10 cellular contexts compared by ENCODE assay signal in the genomic region with DNA sequence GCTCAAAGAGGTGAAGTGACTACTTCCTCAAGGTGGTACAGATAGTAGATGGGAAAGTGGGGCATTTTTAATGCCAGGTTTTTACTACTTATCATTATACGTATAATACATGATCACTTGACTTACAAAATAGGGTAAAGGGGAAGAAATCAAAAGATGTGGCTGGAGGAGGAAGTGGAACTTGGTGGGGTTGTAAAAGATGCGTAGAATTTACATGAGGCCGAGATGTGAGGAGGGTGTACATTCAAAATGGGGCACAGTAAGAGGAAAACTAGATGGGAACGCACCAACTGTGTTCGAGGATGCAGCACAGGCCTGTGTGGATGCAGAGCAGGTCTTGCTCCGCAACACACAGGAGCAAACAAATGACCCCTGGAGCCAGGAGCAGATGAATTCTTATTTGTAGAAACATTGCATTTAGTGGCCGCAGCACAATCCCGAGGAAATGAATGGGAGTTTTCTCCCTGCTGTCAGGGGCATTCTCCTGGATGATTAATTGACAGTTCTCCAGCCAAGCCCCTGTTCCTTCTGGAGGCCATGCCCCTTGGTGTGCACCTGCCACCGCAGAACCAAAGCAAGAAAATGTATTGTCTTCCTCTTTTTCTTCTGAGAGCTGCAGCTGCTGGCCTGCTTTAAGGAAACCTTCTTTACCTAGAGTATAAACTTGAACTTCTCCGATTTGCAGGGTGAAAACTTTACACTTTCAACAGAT.
DNase-seq lines count a peak whose midpoint lies in the region; ATAC-seq lines count a peak whose summit lies in the region.
"Had no signal": no experiment of that assay in that cellular context is flagged by ENCODE, and none has a peak within 500 bp of the region (broad histone marks: within the 10 kb centered on the region; RNA-seq: fewer than 3 reads in every experiment).

No MANE protein-coding gene starts in this region.

- H3K4me3 Mint-ChIP-seq in activated naive CD8-positive, alpha-beta T cell treated with anti-CD3 and anti-CD28 coated beads for 36 hours = no peak overlapping the region
- no peak overlapping the region for H3K4me3 Mint-ChIP-seq in activated CD4-positive, alpha-beta T cell treated with anti-CD3 and anti-CD28 coated beads for 36 hours
- H3K4me3 Mint-ChIP-seq: T-helper 2 cell treated with Interferon-gamma antibody and Interleukin-4, amounts not matched to agents 5 μg/mL and 100 μg/mL, for 36 hours had no signal

- H3K27ac Mint-ChIP-seq in activated naive CD8-positive, alpha-beta T cell treated with anti-CD3 and anti-CD28 coated beads for 36 hours = peak overlapping the region; percentile 35
- H3K27ac Mint-ChIP-seq in activated CD4-positive, alpha-beta T cell treated with anti-CD3 and anti-CD28 coated beads for 36 hours = no peak overlapping the region
- H3K27ac Mint-ChIP-seq: T-helper 2 cell treated with Interferon-gamma antibody and Interleukin-4, amounts not matched to agents 5 μg/mL and 100 μg/mL, for 36 hours had no signal

- POLR2A ChIA-PET in activated CD4-positive, alpha-beta T cell treated with anti-CD3 and anti-CD28 coated beads for 36 hours (lab: Charles Lee) = no interaction called here

- intact Hi-C loops in activated CD4-positive, alpha-beta T cell treated with anti-CD3 and anti-CD28 coated beads for 36 hours (cut with DNase I, micrococcal nuclease) = no loop called here

- H3K27me3 Mint-ChIP-seq in activated naive CD8-positive, alpha-beta T cell treated with anti-CD3 and anti-CD28 coated beads for 36 hours = peaks cover 12% of the 10 kb centered on the region
- H3K27me3 Mint-ChIP-seq in activated CD4-positive, alpha-beta T cell treated with anti-CD3 and anti-CD28 coated beads for 36 hours = peaks cover 10% of the 10 kb centered on the region

- peaks cover 5% of the 10 kb centered on the region for H3K9me3 Mint-ChIP-seq in activated naive CD8-positive, alpha-beta T cell treated with anti-CD3 and anti-CD28 coated beads for 36 hours
- H3K9me3 Mint-ChIP-seq in activated CD4-positive, alpha-beta T cell treated with anti-CD3 and anti-CD28 coated beads for 36 hours (ENCODE audit: low read depth) = peaks cover 4% of the 10 kb centered on the region

- H3K36me3 Mint-ChIP-seq in activated naive CD8-positive, alpha-beta T cell treated with anti-CD3 and anti-CD28 coated beads for 36 hours = no peaks in the 10 kb centered on the region
- H3K36me3 Mint-ChIP-seq in activated CD4-positive, alpha-beta T cell treated with anti-CD3 and anti-CD28 coated beads for 36 hours (ENCODE audit: low read depth) = no peaks in the 10 kb centered on the region

- DNase-seq in CD1c-positive myeloid dendritic cell (ENCODE audit: extremely low spot score) = peak; percentile 11
- DNase-seq in activated naive CD8-positive, alpha-beta T cell treated with anti-CD3 and anti-CD28 coated beads for 36 hours = no peak
- no peak for DNase-seq in NCI-H1105 treated with DMSO at 0.1 percent for 48 hours (lab: John Stamatoyannopoulos, UW)
- DNase-seq in nucleus accumbens (lab: John Stamatoyannopoulos, UW) = no peak
- DNase-seq in activated CD4-positive, alpha-beta T cell treated with anti-CD3 and anti-CD28 coated beads for 36 hours = no peak
- no peak for DNase-seq in SHP77 treated with DMSO at 0.1 percent for 48 hours (lab: John Stamatoyannopoulos, UW)
- DNase-seq: NCI-H1048 had no signal

- ATAC-seq in GM21367 (IDR thresholded peaks at IDR 0.05; ENCODE audit: unreplicated experiment) (peak; percentile 93), HG03139 (IDR thresholded peaks at IDR 0.05; ENCODE audit: unreplicated experiment) (peak; percentile 67)
- no peak for ATAC-seq in activated CD4-positive, alpha-beta T cell treated with anti-CD3 and anti-CD28 coated beads for 36 hours

- CTCF ChIA-PET in activated CD4-positive, alpha-beta T cell treated with anti-CD3 and anti-CD28 coated beads for 36 hours (lab: Charles Lee) = no interaction called here

- peaks cover 2% of the 10 kb centered on the region for H3K4me1 Mint-ChIP-seq in activated naive CD8-positive, alpha-beta T cell treated with anti-CD3 and anti-CD28 coated beads for 36 hours
- no peaks in the 10 kb centered on the region for H3K4me1 Mint-ChIP-seq in activated CD4-positive, alpha-beta T cell treated with anti-CD3 and anti-CD28 coated beads for 36 hours
